1 cellular context compared by ENCODE assay signal in the genomic region with DNA sequence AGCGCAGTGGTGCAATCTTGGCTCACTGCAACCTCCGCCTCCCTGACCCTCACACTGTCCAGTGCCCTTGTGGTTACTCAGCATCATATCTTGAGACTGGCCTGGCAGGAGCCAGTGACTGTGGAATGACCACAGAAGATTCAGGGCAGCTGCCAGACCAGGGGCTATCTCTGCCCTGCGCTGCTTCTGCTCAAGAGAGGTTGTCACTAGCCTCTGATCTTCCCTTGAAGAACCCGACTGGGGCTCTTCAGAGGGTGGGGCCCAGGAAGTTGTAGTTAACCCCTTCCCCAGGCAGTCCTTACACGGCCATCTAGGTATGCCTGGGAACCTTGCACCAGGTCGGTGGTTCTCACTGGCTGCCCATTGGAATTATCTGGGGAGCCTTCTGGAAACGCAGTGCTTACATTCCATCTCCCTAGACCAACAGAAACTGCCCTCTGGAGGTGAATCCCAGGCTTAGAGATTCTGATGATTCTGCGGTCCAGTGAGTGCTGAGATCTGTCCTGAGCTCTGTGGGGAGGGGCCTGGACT.
TF ChIP-seq lines count a peak whose summit lies in the region.

No MANE protein-coding gene starts in this region.

TF ChIP-seq in WTC11, 78 proteins besides CTCF, POLR2A, EP300 and RAD21 (continued from another document):
- no peak for TF ChIP-seq ZNF281 (CRISPR knock-in tag; IDR thresholded peaks at IDR 0.05)
- TF ChIP-seq SMAD4 (CRISPR knock-in tag; IDR thresholded peaks at IDR 0.05): no peak
- TF ChIP-seq GRHL2 (CRISPR knock-in tag; IDR thresholded peaks at IDR 0.05; ENCODE audit: insufficient replicate concordance, severe bottlenecking): no peak
- TF ChIP-seq, protein P1, sequence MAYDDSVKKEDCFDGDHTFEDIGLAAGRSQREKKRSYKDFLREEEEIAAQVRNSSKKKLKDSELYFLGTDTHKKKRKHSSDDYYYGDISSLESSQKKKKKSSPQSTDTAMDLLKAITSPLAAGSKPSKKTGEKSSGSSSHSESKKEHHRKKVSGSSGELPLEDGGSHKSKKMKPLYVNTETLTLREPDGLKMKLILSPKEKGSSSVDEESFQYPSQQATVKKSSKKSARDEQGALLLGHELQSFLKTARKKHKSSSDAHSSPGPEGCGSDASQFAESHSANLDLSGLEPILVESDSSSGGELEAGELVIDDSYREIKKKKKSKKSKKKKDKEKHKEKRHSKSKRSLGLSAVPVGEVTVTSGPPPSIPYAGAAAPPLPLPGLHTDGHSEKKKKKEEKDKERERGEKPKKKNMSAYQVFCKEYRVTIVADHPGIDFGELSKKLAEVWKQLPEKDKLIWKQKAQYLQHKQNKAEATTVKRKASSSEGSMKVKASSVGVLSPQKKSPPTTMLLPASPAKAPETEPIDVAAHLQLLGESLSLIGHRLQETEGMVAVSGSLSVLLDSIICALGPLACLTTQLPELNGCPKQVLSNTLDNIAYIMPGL (CRISPR knock-in tag; IDR thresholded peaks at IDR 0.05): no peak
- no peak for TF ChIP-seq JUN (CRISPR knock-in tag; IDR thresholded peaks at IDR 0.05)
- TF ChIP-seq, protein P2, sequence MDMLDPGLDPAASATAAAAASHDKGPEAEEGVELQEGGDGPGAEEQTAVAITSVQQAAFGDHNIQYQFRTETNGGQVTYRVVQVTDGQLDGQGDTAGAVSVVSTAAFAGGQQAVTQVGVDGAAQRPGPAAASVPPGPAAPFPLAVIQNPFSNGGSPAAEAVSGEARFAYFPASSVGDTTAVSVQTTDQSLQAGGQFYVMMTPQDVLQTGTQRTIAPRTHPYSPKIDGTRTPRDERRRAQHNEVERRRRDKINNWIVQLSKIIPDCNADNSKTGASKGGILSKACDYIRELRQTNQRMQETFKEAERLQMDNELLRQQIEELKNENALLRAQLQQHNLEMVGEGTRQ (CRISPR knock-in tag; IDR thresholded peaks at IDR 0.05): no peak
- TF ChIP-seq NR3C1 (CRISPR knock-in tag; conservative IDR thresholded peaks at IDR 0.05; ENCODE audit: low read depth): no peak
